In genomic region chr4:5751073-5751917, GRCh38 we compare ENCODE assay signal across 15 cellular contexts. TPM values are rescaled to one million over a fixed set of nuclear protein-coding genes. Genes with fewer than 3 reads are reported as not detected.
DNase-seq lines count a peak whose midpoint lies in the region; ATAC-seq, FAIRE-seq and TF ChIP-seq lines count a peak whose summit lies in the region.
"Had no signal": no experiment of that assay in that cellular context is flagged by ENCODE, and none has a peak within 500 bp of the region (broad histone marks: within the 10 kb centered on the region; RNA-seq: fewer than 3 reads in every experiment).

No MANE protein-coding gene starts in this region.

- FAIRE-seq in kidney (lab: Jason Lieb, UNC) = no peak

- peaks cover 10% of the 10 kb centered on the region; the same call in 1 of the 2 replicates for H3K4me1 ChIP-seq in H9 (ENCODE audit: insufficient read depth, low read length)
- peaks cover 25 to 34% of the 10 kb centered on the region in 2 donors for H3K4me1 ChIP-seq in kidney (ENCODE audit: control insufficient read depth in 1 of 2, insufficient read depth in 1 of 2, low read depth in 1 of 2, low read length in 2 of 2)

- peaks cover 29 to 52% (median 35%) of the 10 kb centered on the region in 3 experiments for H3K36me3 Mint-ChIP-seq in H9 (ENCODE audit: insufficient read depth in 1 of 3, low read depth in 3 of 3)
- H3K36me3 Mint-ChIP-seq: activated naive CD8-positive, alpha-beta T cell treated with anti-CD3 and anti-CD28 coated beads for 36 hours; naive thymus-derived CD8-positive, alpha-beta T cell had no signal

- no peak overlapping the region for H2BK12ac ChIP-seq in H9 (ENCODE audit: insufficient read length, low read depth, low read length)

- H2BK15ac ChIP-seq in H9 (ENCODE audit: low read depth, low read length) = no peak overlapping the region

- no peak overlapping the region for H4K5ac ChIP-seq in H9 (ENCODE audit: insufficient read length, low read depth, low read length)

- no peak overlapping the region for H3K56ac ChIP-seq in H9 (ENCODE audit: insufficient read length, low read depth, low read length)

- no peak overlapping the region for H2BK5ac ChIP-seq in H9 (ENCODE audit: insufficient read length, low read length)

- H3K4me3 Mint-ChIP-seq in H9 = peak overlapping the region in 1 of 2 experiments; percentile 61; a peak in 1 of 5 replicates
- H3K4me3 Mint-ChIP-seq: activated naive CD8-positive, alpha-beta T cell treated with anti-CD3 and anti-CD28 coated beads for 36 hours; naive thymus-derived CD8-positive, alpha-beta T cell; stimulated activated naive CD8-positive, alpha-beta T cell treated with anti-CD3 and anti-CD28 coated beads, Interleukin-15, Interleukin-2, amounts not matched to agents 100 ng/mL and 50 ng/mL, for 24 hours; T-helper 17 cell had no signal

- H3K9me3 Mint-ChIP-seq in H9 = no peaks in the 10 kb centered on the region
- H3K9me3 Mint-ChIP-seq: activated naive CD8-positive, alpha-beta T cell treated with anti-CD3 and anti-CD28 coated beads for 36 hours; stimulated activated naive CD8-positive, alpha-beta T cell treated with anti-CD3 and anti-CD28 coated beads, Interleukin-15, Interleukin-2, amounts not matched to agents 100 ng/mL and 50 ng/mL, for 24 hours had no signal

- H2AK5ac ChIP-seq in H9 (ENCODE audit: insufficient read length, low read length) = no peak overlapping the region

- no peaks in the 10 kb centered on the region for H4K20me1 ChIP-seq in H9 (ENCODE audit: control insufficient read depth, insufficient read depth, insufficient read length)

- H3K27me3 Mint-ChIP-seq in H9 (ENCODE audit: low read depth) = no peaks in the 10 kb centered on the region; the same call in none of the 2 replicates
- H3K27me3 Mint-ChIP-seq: activated naive CD8-positive, alpha-beta T cell treated with anti-CD3 and anti-CD28 coated beads for 36 hours; stimulated activated naive CD8-positive, alpha-beta T cell treated with anti-CD3 and anti-CD28 coated beads, Interleukin-15, Interleukin-2, amounts not matched to agents 100 ng/mL and 50 ng/mL, for 24 hours; T-helper 17 cell had no signal

- H3K4me2 ChIP-seq in H9 (ENCODE audit: insufficient read depth, insufficient read length, low read length) = no peak overlapping the region

- no peak overlapping the region for H2BK120ac ChIP-seq in H9 (ENCODE audit: low read depth, low read length, poor library complexity, severe bottlenecking)

- no peak overlapping the region for H3K4me3 ChIP-seq in brain microvascular endothelial cell (ENCODE audit: low read depth, low read length)
- H3K4me3 ChIP-seq in kidney (ENCODE audit: low read length in 2 of 2) = no peak overlapping the region

- no peak overlapping the region for H3T11ph ChIP-seq in H9 (ENCODE audit: low read length)

- no peak overlapping the region for H2AFZ ChIP-seq in H9 (ENCODE audit: low read length)

- no peaks in the 10 kb centered on the region for H3K79me1 ChIP-seq in H9 (ENCODE audit: insufficient read depth, low read depth, low read length, poor library complexity, severe bottlenecking)

- intact Hi-C loops in kidney (cut with DNase I) = no loop called here

- WGBS in H9 (ENCODE audit: extremely low coverage, insufficient read length, low lambda C conversion rate) = no CpG with 5 or more reads among the region's 19 CpGs

- no peak overlapping the region for H4K91ac ChIP-seq in H9 (ENCODE audit: insufficient read length, low read depth, low read length)

- no peaks in the 10 kb centered on the region for H3K79me2 ChIP-seq in H9 (ENCODE audit: insufficient read depth, low read length)

- H2BK20ac ChIP-seq in H9 (ENCODE audit: low read depth, low read length, poor library complexity, severe bottlenecking) = no peak overlapping the region

- H3K4me1 Mint-ChIP-seq in H9 = peaks cover 22 to 26% of the 10 kb centered on the region in 2 experiments
- H3K4me1 Mint-ChIP-seq: activated naive CD8-positive, alpha-beta T cell treated with anti-CD3 and anti-CD28 coated beads for 36 hours; T-helper 17 cell had no signal

- in situ Hi-C loops in brain microvascular endothelial cell (cut with HindIII; ENCODE audit: low pct_ligation_motif_present, low sequenced_read_pairs) = no loop called here

- H3K36me3 ChIP-seq in brain microvascular endothelial cell (replicated peaks) (peaks cover 39% of the 10 kb centered on the region), kidney (ENCODE audit: control insufficient read depth in 1 of 2, insufficient read depth in 2 of 2, low read length in 2 of 2) (peaks cover 17 to 59% of the 10 kb centered on the region in 2 donors)

- H3K23me2 ChIP-seq in H9 (ENCODE audit: insufficient read length, low read depth, low read length, poor library complexity, severe bottlenecking) = no peaks in the 10 kb centered on the region

- no peak for TF ChIP-seq CTCF in H9 (conservative IDR thresholded peaks at IDR 0.05)
- TF ChIP-seq CTCF in brain microvascular endothelial cell (IDR thresholded peaks at IDR 0.05; ENCODE audit: low read depth, low read length, missing control alignments) = no peak
- no peak for TF ChIP-seq CTCF in kidney (IDR thresholded peaks at IDR 0.05; ENCODE audit: borderline replicate concordance, extremely low read depth, insufficient read depth)

- ATAC-seq in GM18873 (IDR thresholded peaks at IDR 0.05; ENCODE audit: low FRiP score, unreplicated experiment) (no peak), GM18519 (IDR thresholded peaks at IDR 0.05; ENCODE audit: low FRiP score, unreplicated experiment) (no peak), HG03025 (IDR thresholded peaks at IDR 0.05; ENCODE audit: low FRiP score, unreplicated experiment) (no peak)
- ATAC-seq: naive thymus-derived CD8-positive, alpha-beta T cell; T-helper 17 cell had no signal

- DNase-seq in A172 (ENCODE audit: low spot score) (peak; percentile 30), H9 (peak; percentile 47), brain microvascular endothelial cell (peak; percentile 84), kidney (peak; percentile 65)
- no peak for DNase-seq in activated T-cell treated with anti-CD3 and anti-CD28 coated beads, Interleukin-2, amount 50 U/mL, for 1 hour
- DNase-seq: activated naive CD8-positive, alpha-beta T cell treated with anti-CD3 and anti-CD28 coated beads for 36 hours; effector memory CD4-positive, alpha-beta T cell; naive thymus-derived CD8-positive, alpha-beta T cell; NCI-H187 treated with DMSO at 0.1 percent for 48 hours; stimulated activated CD4-positive, alpha-beta T cell treated with anti-CD3 and anti-CD28 coated beads, Interleukin-2, amount 100 ng/mL, for 24 hours; T-helper 17 cell had no signal

- no peak overlapping the region for H3K18ac ChIP-seq in H9 (ENCODE audit: insufficient read length, low read depth, low read length)

- H3K27ac ChIP-seq in H9 (ENCODE audit: insufficient read length, low read depth, low read length) = no peak overlapping the region
- H3K27ac ChIP-seq in brain microvascular endothelial cell = peak overlapping the region; percentile 93
- peak overlapping the region; percentile 36 to 90 for H3K27ac ChIP-seq in kidney (ENCODE audit: low read depth in 2 of 2, low read length in 2 of 2)

- H3K9me3 ChIP-seq in H9 (ENCODE audit: control insufficient read depth, low read depth, low read length) = no peaks in the 10 kb centered on the region
- no peaks in the 10 kb centered on the region for H3K9me3 ChIP-seq in kidney (ENCODE audit: control insufficient read depth in 1 of 2, low read length in 2 of 2)

- H3K4ac ChIP-seq in H9 (ENCODE audit: low read depth, low read length) = no peak overlapping the region

- H3K23ac ChIP-seq in H9 (ENCODE audit: insufficient read length, low read depth, low read length) = no peak overlapping the region

- peak overlapping the region; percentile 51 to 91 (median 89); a peak in 5 of 7 replicates for H3K27ac Mint-ChIP-seq in H9
- H3K27ac Mint-ChIP-seq: activated naive CD8-positive, alpha-beta T cell treated with anti-CD3 and anti-CD28 coated beads for 36 hours; stimulated activated naive CD8-positive, alpha-beta T cell treated with anti-CD3 and anti-CD28 coated beads, Interleukin-15, Interleukin-2, amounts not matched to agents 100 ng/mL and 50 ng/mL, for 24 hours; T-helper 17 cell had no signal

- H3K14ac ChIP-seq in H9 (ENCODE audit: insufficient read depth, low read length) = no peak overlapping the region

- H3K9ac ChIP-seq in H9 (ENCODE audit: extremely low read depth, insufficient read length, low read length) (no peak overlapping the region), kidney (ENCODE audit: low read length in 2 of 2) (no peak overlapping the region)

- no peak overlapping the region for H4K8ac ChIP-seq in H9 (replicated peaks; ENCODE audit: insufficient read length, low read depth, low read length)

- H3K27me3 ChIP-seq in H9 (ENCODE audit: insufficient read depth, low read length) (no peaks in the 10 kb centered on the region), brain microvascular endothelial cell (replicated peaks) (no peaks in the 10 kb centered on the region)

RNA-seq across cellular contexts. Expression of gene EVC, which starts 40.3 kb away (rescaled TPM):
- total RNA-seq in A172 (2014; rRNA removed; shearing (Covaris generic)) = 10.2 and 11.3 TPM in 2 replicates
- 9.7 and 10.1 TPM in 2 replicates for total RNA-seq in H9 (2021)
- 159 TPM for total RNA-seq in kidney
- polyA plus RNA-seq in kidney (ENCODE audit: insufficient read depth, low read depth, low replicate concordance) = 7.8 TPM
- polyA plus RNA-seq: naive thymus-derived CD8-positive, alpha-beta T cell had no signal

RNA-seq across cellular contexts. Expression of gene EVC2, which starts 42.9 kb away (rescaled TPM):
- not detected in 2 replicates for total RNA-seq in A172 (2014; rRNA removed; shearing (Covaris generic))
- 7.1 and 7.8 TPM in 2 replicates for total RNA-seq in H9 (2021)
- total RNA-seq in kidney = 8.7 TPM
- polyA plus RNA-seq in kidney (ENCODE audit: insufficient read depth, low read depth, low replicate concordance) = 1.6 TPM

Comparison
In these comparisons a context has a peak if more than half of its experiments do, and no peak if none do; other contexts are left out.
1. RNA of gene EVC, which starts 40.3 kb away (total RNA-seq): 159 TPM in kidney (single experiment); 10.2 to 11.3 TPM in A172 and 9.7 to 10.1 TPM in H9; every median in the first group is over 10 times any median in the second.